8 cellular contexts compared by ENCODE assay signal in the genomic region with DNA sequence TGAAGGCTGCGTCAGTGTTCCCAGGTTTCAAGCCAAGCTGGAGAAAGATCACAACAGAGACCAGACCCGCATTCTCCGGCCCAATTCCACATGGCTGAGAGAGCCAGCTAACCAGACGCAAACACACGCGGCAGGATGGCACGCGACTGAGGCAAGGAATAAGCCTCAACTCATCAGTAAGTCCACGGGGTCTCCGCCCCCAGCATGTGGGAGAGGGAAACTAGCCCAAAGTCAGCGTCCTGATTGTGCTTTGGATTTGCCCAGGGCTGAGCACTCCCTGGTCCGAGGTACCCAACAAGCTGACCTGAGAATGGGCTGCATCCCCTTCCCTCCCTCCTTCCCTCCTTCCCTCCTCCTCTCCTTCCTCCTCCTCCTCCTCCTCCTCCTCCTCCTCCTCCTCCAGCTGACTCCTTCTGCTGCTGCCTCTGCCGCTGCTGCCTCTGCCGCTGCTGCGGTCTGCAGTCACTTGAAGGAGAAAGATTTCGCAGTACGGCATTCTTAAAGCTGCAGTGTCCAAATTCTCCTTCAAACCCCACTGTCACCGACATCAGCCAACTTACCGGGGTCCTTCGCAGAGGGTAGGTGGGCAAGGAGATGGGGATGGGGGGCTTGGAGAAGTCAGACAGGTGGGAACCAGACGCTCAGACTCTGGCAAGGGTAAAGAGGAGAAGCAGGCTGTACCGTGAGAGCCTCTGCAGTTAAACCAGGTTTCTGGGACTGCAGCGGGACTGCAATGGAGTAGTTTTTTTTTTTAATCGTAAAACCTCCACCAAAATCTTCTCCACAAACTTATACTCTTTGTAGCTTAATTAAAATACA. TPM values are rescaled to one million over a fixed set of nuclear protein-coding genes. Genes with fewer than 3 reads are reported as not detected.
DNase-seq lines count a peak whose midpoint lies in the region; ATAC-seq and TF ChIP-seq lines count a peak whose summit lies in the region.

No MANE protein-coding gene starts in this region.

- no peaks in the 10 kb centered on the region for H3K9me3 Mint-ChIP-seq in T-helper 1 cell treated with Interleukin-12 subunit alpha and Interleukin-12 subunit beta and Interleukin-4 antibody, amounts not matched to agents 30 μg/mL and 1 μg/mL, for 36 hours
- H3K9me3 Mint-ChIP-seq in T-cell, result no peaks in the 10 kb centered on the region

- H3K4me3 ChIP-seq in foreskin fibroblast (ENCODE audit: low read depth in 1 of 2, low read length in 2 of 2) (peak overlapping the region; percentile 62 to 68), psoas muscle (peak overlapping the region; percentile 46)

- POLR2A ChIA-PET in T-cell (lab: Charles Lee), result no interaction called here

- ATAC-seq in T-cell (replicated peaks in 1 of 4) (peak in 3 of 4 experiments; percentile 38 to 62 (median 56)), psoas muscle (peak in 3 of 4 donors; percentile 20 to 61 (median 42)), GM21619 (IDR thresholded peaks at IDR 0.05; ENCODE audit: unreplicated experiment) (no peak)

- TF ChIP-seq CTCF in foreskin fibroblast (IDR thresholded peaks at IDR 0.05; ENCODE audit: low read depth, low read length) (no peak), psoas muscle (IDR thresholded peaks at IDR 0.05) (no peak), GM10266 (IDR thresholded peaks at IDR 0.05; ENCODE audit: control insufficient read depth, insufficient read depth, low read depth, missing control alignments) (no peak)

- no peak overlapping the region for H3K27ac ChIP-seq in psoas muscle

- CTCF ChIA-PET in T-cell (lab: Charles Lee), result interaction anchor here (0.6 kb wide), 2 partner anchors 86 to 1187 kb away, joined by 4 to 5 read pairs; no protein-coding TSS in a partner anchor

- peaks cover 25% of the 10 kb centered on the region for H3K4me1 Mint-ChIP-seq in T-helper 1 cell treated with Interleukin-12 subunit alpha and Interleukin-12 subunit beta and Interleukin-4 antibody, amounts not matched to agents 30 μg/mL and 1 μg/mL, for 36 hours (ENCODE audit: low read depth)
- peaks cover 30 to 36% (median 34%) of the 10 kb centered on the region in 3 donors for H3K4me1 Mint-ChIP-seq in T-cell

- no peak for DNase-seq in T-helper 1 cell
- peak in 3 of 34 experiments; percentile 16 to 22 (median 18) for DNase-seq in T-cell
- DNase-seq in foreskin fibroblast, result peak; percentile 60 to 84
- DNase-seq in psoas muscle, result peak in 1 of 2 donors; percentile 54
- no peak for DNase-seq in CD1c-positive myeloid dendritic cell (ENCODE audit: extremely low spot score)
- no peak for DNase-seq in GM10266 (ENCODE audit: extremely low spot score)

- peaks cover 15% of the 10 kb centered on the region for H3K4me1 ChIP-seq in psoas muscle

- no peaks in the 10 kb centered on the region for H3K36me3 ChIP-seq in psoas muscle (ENCODE audit: insufficient read depth in 1 of 2, low read depth in 1 of 2)

- 3 to 5% (median 3%) methylated on average over 21 to 24 of the region's 24 CpGs for WGBS in psoas muscle, 3 donors

- H3K27me3 ChIP-seq in psoas muscle (ENCODE audit: insufficient read depth in 3 of 3, low read length in 2 of 3), result peaks cover 0 to 40% (median 6%) of the 10 kb centered on the region in 3 donors

- H3K9me3 ChIP-seq in psoas muscle, result no peaks in the 10 kb centered on the region

- no peak overlapping the region for H3K27ac Mint-ChIP-seq in T-helper 1 cell treated with Interleukin-12 subunit alpha and Interleukin-12 subunit beta and Interleukin-4 antibody, amounts not matched to agents 30 μg/mL and 1 μg/mL, for 36 hours
- H3K27ac Mint-ChIP-seq in T-cell, result no peak overlapping the region

- peaks cover 90% of the 10 kb centered on the region for H3K27me3 Mint-ChIP-seq in T-helper 1 cell treated with Interleukin-12 subunit alpha and Interleukin-12 subunit beta and Interleukin-4 antibody, amounts not matched to agents 30 μg/mL and 1 μg/mL, for 36 hours (ENCODE audit: low read depth)
- H3K27me3 Mint-ChIP-seq in T-cell, result peaks cover 65 to 92% of the 10 kb centered on the region in 2 donors

- peak overlapping the region; percentile 71 for H3K4me3 Mint-ChIP-seq in T-helper 1 cell treated with Interleukin-12 subunit alpha and Interleukin-12 subunit beta and Interleukin-4 antibody, amounts not matched to agents 30 μg/mL and 1 μg/mL, for 36 hours
- H3K4me3 Mint-ChIP-seq in T-cell, result peak overlapping the region in 2 of 3 donors; percentile 36 to 55

- intact Hi-C loops in psoas muscle (cut with DNase I), result no loop called here

- peaks cover 3% of the 10 kb centered on the region for H3K36me3 Mint-ChIP-seq in T-helper 1 cell treated with Interleukin-12 subunit alpha and Interleukin-12 subunit beta and Interleukin-4 antibody, amounts not matched to agents 30 μg/mL and 1 μg/mL, for 36 hours (ENCODE audit: low read depth)
- H3K36me3 Mint-ChIP-seq in T-cell, result no peaks in the 10 kb centered on the region

RNA-seq across cellular contexts. Expression of a gene that starts 32.9 kb away (rescaled TPM):
- 10 to 100 TPM; 17.6 to 26.5 (median 23.9) TPM for total RNA-seq in T-cell
- total RNA-seq in psoas muscle, result 10 to 100 TPM; 21.0 to 56.8 (median 37.0) TPM
- 10 to 100 TPM in 2 of 3 donors, 1 to 10 TPM in 1; 5.8 to 23.4 (median 14.9) TPM for polyA plus RNA-seq in psoas muscle

Comparison
In these comparisons a context has a peak if more than half of its experiments do, and no peak if none do; other contexts are left out.
1. DNase-seq: peak in foreskin fibroblast (2 of 2); none in T-helper 1 cell (0 of 5), CD1c-positive myeloid dendritic cell (single experiment) and GM10266 (single experiment).